In genomic region chr5:148836272-148837250, GRCh38 we compare ENCODE assay signal across 16 cellular contexts. TPM values are rescaled to one million over a fixed set of nuclear protein-coding genes. Genes with fewer than 3 reads are reported as not detected.
DNase-seq lines count a peak whose midpoint lies in the region; ATAC-seq, FAIRE-seq and TF ChIP-seq lines count a peak whose summit lies in the region.
"Had no signal": no experiment of that assay in that cellular context is flagged by ENCODE, and none has a peak within 500 bp of the region (broad histone marks: within the 10 kb centered on the region; RNA-seq: fewer than 3 reads in every experiment).

No MANE protein-coding gene starts in this region.

- H3K79me2 ChIP-seq in KMS-11 (ENCODE audit: insufficient read depth, low read depth), result peaks cover 92% of the 10 kb centered on the region

- no peaks in the 10 kb centered on the region for H3K9me3 Mint-ChIP-seq in CD8-positive, alpha-beta T cell
- H3K9me3 Mint-ChIP-seq in effector memory CD8-positive, alpha-beta T cell, result no peaks in the 10 kb centered on the region
- H3K9me3 Mint-ChIP-seq in natural killer cell treated with Interleukin-12 subunit alpha and Interleukin-12 subunit beta and Interleukin-15 and Interleukin-18, amount 100 ng/mL, for 72 hours, result no peaks in the 10 kb centered on the region

- H2AFZ ChIP-seq in KMS-11 (ENCODE audit: low read depth), result no peak overlapping the region

- H3K27ac ChIP-seq in CD8-positive, alpha-beta T cell (ENCODE audit: low read depth, low read length), result no peak overlapping the region
- H3K27ac ChIP-seq in KMS-11, result peak overlapping the region; percentile 99

- no peak overlapping the region for H3K4me3 Mint-ChIP-seq in CD8-positive, alpha-beta T cell
- peak overlapping the region; percentile 49 to 100 for H3K4me3 Mint-ChIP-seq in effector memory CD8-positive, alpha-beta T cell
- H3K4me3 Mint-ChIP-seq in natural killer cell treated with Interleukin-12 subunit alpha and Interleukin-12 subunit beta and Interleukin-15 and Interleukin-18, amount 100 ng/mL, for 72 hours, result peak overlapping the region; percentile 54

- peak overlapping the region; percentile 99 for H3K4me2 ChIP-seq in KMS-11

- peak overlapping the region; percentile 12 for H3K27ac Mint-ChIP-seq in CD8-positive, alpha-beta T cell
- peak overlapping the region; percentile 69 to 92 for H3K27ac Mint-ChIP-seq in effector memory CD8-positive, alpha-beta T cell
- H3K27ac Mint-ChIP-seq in natural killer cell treated with Interleukin-12 subunit alpha and Interleukin-12 subunit beta and Interleukin-15 and Interleukin-18, amount 100 ng/mL, for 72 hours, result peak overlapping the region; percentile 93 to 95

- no peaks in the 10 kb centered on the region for H3K9me3 ChIP-seq in CD8-positive, alpha-beta T cell (ENCODE audit: low read length)
- H3K9me3 ChIP-seq: BE2C had no signal

- POLR2A ChIA-PET in CD8-positive, alpha-beta T cell (lab: Charles Lee), result no interaction called here

- peaks cover 6% of the 10 kb centered on the region for H3K4me1 ChIP-seq in CD8-positive, alpha-beta T cell (ENCODE audit: insufficient read depth, low read length)
- peaks cover 83% of the 10 kb centered on the region for H3K4me1 ChIP-seq in KMS-11 (ENCODE audit: low read depth, poor library complexity, severe bottlenecking)
- H3K4me1 ChIP-seq: BE2C had no signal

- CTCF ChIA-PET in CD8-positive, alpha-beta T cell (lab: Charles Lee), result interaction anchor here (1.0 kb wide), 1 partner anchor 62 kb away, joined by 3 read pairs; no protein-coding TSS in a partner anchor

- TF ChIP-seq CTCF in CD8-positive, alpha-beta T cell (IDR thresholded peaks at IDR 0.05), result no peak
- no peak for TF ChIP-seq CTCF in KMS-11 (conservative IDR thresholded peaks at IDR 0.05; ENCODE audit: low read depth, low read length)

- H4K20me1 ChIP-seq in KMS-11 (ENCODE audit: insufficient read depth), result no peaks in the 10 kb centered on the region

- H3K4me1 Mint-ChIP-seq in CD8-positive, alpha-beta T cell (ENCODE audit: low read depth), result peaks cover 58% of the 10 kb centered on the region
- peaks cover 76 to 89% of the 10 kb centered on the region in 2 donors for H3K4me1 Mint-ChIP-seq in effector memory CD8-positive, alpha-beta T cell (ENCODE audit: low read depth in 2 of 2)
- peaks cover 78 to 88% of the 10 kb centered on the region in 2 donors for H3K4me1 Mint-ChIP-seq in natural killer cell treated with Interleukin-12 subunit alpha and Interleukin-12 subunit beta and Interleukin-15 and Interleukin-18, amount 100 ng/mL, for 72 hours (ENCODE audit: low read depth in 2 of 2)

- H3K36me3 Mint-ChIP-seq in CD8-positive, alpha-beta T cell, result peaks cover 9% of the 10 kb centered on the region
- peaks cover 65% of the 10 kb centered on the region for H3K36me3 Mint-ChIP-seq in effector memory CD8-positive, alpha-beta T cell (ENCODE audit: insufficient read depth)
- H3K36me3 Mint-ChIP-seq in natural killer cell treated with Interleukin-12 subunit alpha and Interleukin-12 subunit beta and Interleukin-15 and Interleukin-18, amount 100 ng/mL, for 72 hours, result peaks cover 7% of the 10 kb centered on the region

- no peaks in the 10 kb centered on the region for H3K27me3 ChIP-seq in CD8-positive, alpha-beta T cell (ENCODE audit: insufficient read depth, low read length)
- H3K27me3 ChIP-seq in KMS-11 (ENCODE audit: insufficient read depth, low read depth), result no peaks in the 10 kb centered on the region
- H3K27me3 ChIP-seq: BE2C had no signal

- intact Hi-C loops in CD8-positive, alpha-beta T cell (cut with DNase I, micrococcal nuclease), result no loop called here

- DNase-seq in CD8-positive, alpha-beta T cell, result no peak
- DNase-seq in effector memory CD8-positive, alpha-beta T cell, result no peak
- no peak for DNase-seq in natural killer cell treated with Interleukin-12 subunit alpha and Interleukin-12 subunit beta and Interleukin-15 and Interleukin-18, amount 100 ng/mL, for 72 hours (ENCODE audit: low spot score)
- DNase-seq in urothelium cell line (ENCODE audit: low spot score), result no peak
- DNase-seq: BE2C, DMS 273 treated with DMSO at 0.1 percent for 48 hours, EL, NCI-H1092 treated with DMSO at 0.1 percent for 48 hours, NCI-H187 treated with DMSO at 0.1 percent for 48 hours, NCI-H446, SHP77 treated with DMSO at 0.1 percent for 48 hours had no signal

- no peaks in the 10 kb centered on the region for H3K27me3 Mint-ChIP-seq in CD8-positive, alpha-beta T cell (ENCODE audit: low read depth)
- no peaks in the 10 kb centered on the region for H3K27me3 Mint-ChIP-seq in effector memory CD8-positive, alpha-beta T cell
- H3K27me3 Mint-ChIP-seq in natural killer cell treated with Interleukin-12 subunit alpha and Interleukin-12 subunit beta and Interleukin-15 and Interleukin-18, amount 100 ng/mL, for 72 hours, result no peaks in the 10 kb centered on the region

- H3K4me3 ChIP-seq in CD8-positive, alpha-beta T cell (ENCODE audit: low read depth, low read length), result no peak overlapping the region
- no peak overlapping the region for H3K4me3 ChIP-seq in KMS-11 (IDR thresholded peaks at IDR 0.05; ENCODE audit: insufficient read depth, low read depth, low read length)

- no peaks in the 10 kb centered on the region for H3K36me3 ChIP-seq in CD8-positive, alpha-beta T cell (ENCODE audit: insufficient read depth, low read length)
- no peaks in the 10 kb centered on the region for H3K36me3 ChIP-seq in KMS-11 (ENCODE audit: insufficient read depth)
- H3K36me3 ChIP-seq: BE2C had no signal

- no peak for FAIRE-seq in urothelium cell line (lab: Jason Lieb, UNC)
- FAIRE-seq: H54 had no signal

- no peak for ATAC-seq in CD8-positive, alpha-beta T cell
- ATAC-seq in effector memory CD8-positive, alpha-beta T cell (replicated peaks), result no peak
- no peak for ATAC-seq in natural killer cell treated with Interleukin-12 subunit alpha and Interleukin-12 subunit beta and Interleukin-15 and Interleukin-18, amount 100 ng/mL, for 72 hours
- ATAC-seq in HG03354 (IDR thresholded peaks at IDR 0.05; ENCODE audit: poor library complexity, severe bottlenecking, unreplicated experiment), result no peak
- no peak for ATAC-seq in GM18520 (IDR thresholded peaks at IDR 0.05; ENCODE audit: unreplicated experiment)
- no peak for ATAC-seq in GM21786 (IDR thresholded peaks at IDR 0.05; ENCODE audit: unreplicated experiment)

- H3K9ac ChIP-seq in KMS-11, result peak overlapping the region; percentile 90; the same call in 1 of the 2 replicates

RNA-seq across cellular contexts. Expression of gene ADRB2, which starts 10.2 kb away (rescaled TPM):
- total RNA-seq in CD8-positive, alpha-beta T cell, result 1 to 10 TPM; 7.6 to 8.8 TPM
- 1 to 10 TPM; 3.8 to 4.4 TPM for total RNA-seq in natural killer cell treated with Interleukin-12 subunit alpha and Interleukin-12 subunit beta and Interleukin-15 and Interleukin-18, amount 100 ng/mL, for 72 hours

Comparison
In these comparisons a context has a peak if more than half of its experiments do, and no peak if none do; other contexts are left out.
1. H3K27ac Mint-ChIP-seq: peak in every context shown above with its lines; median percentile 94 in natural killer cell treated with Interleukin-12 subunit alpha and Interleukin-12 subunit beta and Interleukin-15 and Interleukin-18, amount 100 ng/mL, for 72 hours; 80 in effector memory CD8-positive, alpha-beta T cell; 12 in CD8-positive, alpha-beta T cell.